ENCODE assay signal across 28 cellular contexts in the genomic region with DNA sequence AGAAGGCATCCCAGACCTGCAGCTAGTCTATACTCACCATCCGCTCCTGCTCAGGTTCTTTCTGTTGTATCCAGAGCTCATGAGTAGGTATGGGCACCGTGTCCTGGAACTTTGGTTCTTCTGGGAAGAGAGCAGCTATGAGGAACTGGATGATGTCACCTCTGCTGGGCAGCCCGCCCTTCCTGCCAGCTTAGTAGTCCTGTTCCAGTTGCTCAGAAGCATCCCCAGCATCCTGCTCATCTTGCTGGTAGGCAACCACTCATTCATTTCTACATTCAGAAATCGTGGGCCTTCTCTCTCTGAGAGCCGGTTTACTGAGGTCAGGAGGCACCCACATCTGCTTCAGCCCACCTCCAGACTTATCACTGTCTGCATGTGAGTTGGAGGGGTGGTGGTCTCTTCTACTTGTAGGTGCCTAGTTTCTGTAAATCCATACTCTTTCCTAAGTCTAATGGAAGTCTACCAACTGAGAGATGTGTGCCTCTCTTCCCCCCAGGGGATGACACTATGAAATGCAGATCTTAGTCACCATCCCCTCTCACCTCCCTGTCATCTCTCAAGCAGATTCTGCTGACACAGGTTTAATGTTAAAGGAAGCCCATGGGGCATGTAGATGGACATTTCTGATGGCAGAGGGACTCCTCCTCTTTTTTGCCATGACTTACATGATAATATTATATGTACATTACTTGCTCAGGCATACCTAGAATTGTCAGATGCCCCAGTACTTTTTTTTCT. TPM values are rescaled to one million over a fixed set of nuclear protein-coding genes. Genes with fewer than 3 reads are reported as not detected.
DNase-seq lines count a peak whose midpoint lies in the region; FAIRE-seq and TF ChIP-seq lines count a peak whose summit lies in the region.
"Had no signal": no experiment of that assay in that cellular context is flagged by ENCODE, and none has a peak within 500 bp of the region (broad histone marks: within the 10 kb centered on the region; RNA-seq: fewer than 3 reads in every experiment).

No MANE protein-coding gene starts in this region.

- peaks cover 4% of the 10 kb centered on the region for H3K27me3 Mint-ChIP-seq in activated T-helper 1 cell treated with anti-CD3 and anti-CD28 coated beads, Interleukin-12 subunit alpha, Interleukin-12 subunit beta, Interleukin-2, Interleukin-4 antibody, amounts not matched to agents 30 ng/mL and 10 ng/mL and 1 ng/mL, durations not matched to agents 14 hours and 24 hours and 36 hours (ENCODE audit: insufficient read depth)
- H3K27me3 Mint-ChIP-seq: activated CD8-positive, alpha-beta T cell treated with anti-CD3 and anti-CD28 coated beads for 36 hours; activated naive CD4-positive, alpha-beta T cell treated with anti-CD3 and anti-CD28 coated beads, Interleukin-2, amount 50 U/mL, for 24 hours; activated T-cell treated with anti-CD3 and anti-CD28 coated beads, Interleukin-2, amount 50 U/mL, for 24 hours; stimulated activated memory B cell treated with anti-CD40 and anti-IgM and Interleukin-4, amounts not matched to agents 10 μg/mL and 1 μg/mL and 100 μg/mL, for 72 hours; T-helper 17 cell had no signal

- H3K4me3 ChIP-seq in kidney (ENCODE audit: low read length in 2 of 2): no peak overlapping the region
- H3K4me3 ChIP-seq: gastroesophageal sphincter, psoas muscle, SJSA1, testis had no signal

- no peaks in the 10 kb centered on the region for H3K36me3 Mint-ChIP-seq in activated T-helper 1 cell treated with anti-CD3 and anti-CD28 coated beads, Interleukin-12 subunit alpha, Interleukin-12 subunit beta, Interleukin-2, Interleukin-4 antibody, amounts not matched to agents 30 ng/mL and 10 ng/mL and 1 ng/mL, durations not matched to agents 14 hours and 24 hours and 36 hours (ENCODE audit: low read depth)
- H3K36me3 Mint-ChIP-seq: activated naive CD4-positive, alpha-beta T cell treated with anti-CD3 and anti-CD28 coated beads, Interleukin-2, amount 50 U/mL, for 24 hours; stimulated activated memory B cell treated with anti-CD40 and anti-IgM and Interleukin-4, amounts not matched to agents 10 μg/mL and 1 μg/mL and 100 μg/mL, for 72 hours had no signal

- DNase-seq in AG08395 (ENCODE audit: low spot score) (peak; percentile 47), EH (ENCODE audit: low read depth) (peak; percentile 27), RPMI7951 (ENCODE audit: low read depth) (peak; percentile 39), glomerular visceral epithelial cell (ENCODE audit: extremely low spot score) (peak; percentile 25), kidney (no peak), NCI-H187 (lab: John Stamatoyannopoulos, UW) (no peak)
- DNase-seq in activated T-helper 1 cell treated with anti-CD3 and anti-CD28 coated beads, Interleukin-12 subunit alpha, Interleukin-12 subunit beta, Interleukin-2, Interleukin-4 antibody, amounts not matched to agents 30 ng/mL and 10 ng/mL and 1 ng/mL, durations not matched to agents 14 hours and 24 hours and 36 hours (ENCODE audit: low spot score): no peak
- DNase-seq: activated CD8-positive, alpha-beta T cell treated with anti-CD3 and anti-CD28 coated beads for 36 hours; activated T-cell treated with anti-CD3 and anti-CD28 coated beads, Interleukin-2, amount 50 U/mL, for 24 hours; AML-193; CD8-positive, alpha-beta memory T cell; cerebellar nuclear complex; DMS53; HCEC 1CT; islet precursor cell; NCI-H1048; NCI-H1930; NCI-H345; psoas muscle; stimulated activated CD4-positive, alpha-beta T cell treated with anti-CD3 and anti-CD28 coated beads, Interleukin-2, amount 100 ng/mL, for 24 hours; T-helper 17 cell; testis had no signal

- no peak overlapping the region for H3K27ac Mint-ChIP-seq in activated T-helper 1 cell treated with anti-CD3 and anti-CD28 coated beads, Interleukin-12 subunit alpha, Interleukin-12 subunit beta, Interleukin-2, Interleukin-4 antibody, amounts not matched to agents 30 ng/mL and 10 ng/mL and 1 ng/mL, durations not matched to agents 14 hours and 24 hours and 36 hours
- H3K27ac Mint-ChIP-seq: activated CD8-positive, alpha-beta T cell treated with anti-CD3 and anti-CD28 coated beads for 36 hours; activated naive CD4-positive, alpha-beta T cell treated with anti-CD3 and anti-CD28 coated beads, Interleukin-2, amount 50 U/mL, for 24 hours; activated T-cell treated with anti-CD3 and anti-CD28 coated beads, Interleukin-2, amount 50 U/mL, for 24 hours; CD8-positive, alpha-beta memory T cell; stimulated activated memory B cell treated with anti-CD40 and anti-IgM and Interleukin-4, amounts not matched to agents 10 μg/mL and 1 μg/mL and 100 μg/mL, for 72 hours; T-helper 17 cell had no signal

- no peaks in the 10 kb centered on the region for H3K36me3 ChIP-seq in kidney (ENCODE audit: control insufficient read depth in 1 of 2, insufficient read depth in 2 of 2, low read length in 2 of 2)
- H3K36me3 ChIP-seq: gastroesophageal sphincter, neutrophil, SJSA1 had no signal

- H3K4me3 Mint-ChIP-seq in activated T-helper 1 cell treated with anti-CD3 and anti-CD28 coated beads, Interleukin-12 subunit alpha, Interleukin-12 subunit beta, Interleukin-2, Interleukin-4 antibody, amounts not matched to agents 30 ng/mL and 10 ng/mL and 1 ng/mL, durations not matched to agents 14 hours and 24 hours and 36 hours: no peak overlapping the region
- H3K4me3 Mint-ChIP-seq: activated CD8-positive, alpha-beta T cell treated with anti-CD3 and anti-CD28 coated beads for 36 hours; activated naive CD4-positive, alpha-beta T cell treated with anti-CD3 and anti-CD28 coated beads, Interleukin-2, amount 50 U/mL, for 24 hours; activated T-cell treated with anti-CD3 and anti-CD28 coated beads, Interleukin-2, amount 50 U/mL, for 24 hours; CD8-positive, alpha-beta memory T cell; stimulated activated memory B cell treated with anti-CD40 and anti-IgM and Interleukin-4, amounts not matched to agents 10 μg/mL and 1 μg/mL and 100 μg/mL, for 72 hours; T-helper 17 cell had no signal

- H3K4me1 ChIP-seq in kidney (ENCODE audit: control insufficient read depth in 1 of 2, insufficient read depth in 1 of 2, low read depth in 1 of 2, low read length in 2 of 2): no peaks in the 10 kb centered on the region
- H3K4me1 ChIP-seq: gastroesophageal sphincter, psoas muscle, SJSA1, testis had no signal

- H3K9me3 Mint-ChIP-seq in activated T-helper 1 cell treated with anti-CD3 and anti-CD28 coated beads, Interleukin-12 subunit alpha, Interleukin-12 subunit beta, Interleukin-2, Interleukin-4 antibody, amounts not matched to agents 30 ng/mL and 10 ng/mL and 1 ng/mL, durations not matched to agents 14 hours and 24 hours and 36 hours: no peaks in the 10 kb centered on the region
- H3K9me3 Mint-ChIP-seq: activated CD8-positive, alpha-beta T cell treated with anti-CD3 and anti-CD28 coated beads for 36 hours; activated naive CD4-positive, alpha-beta T cell treated with anti-CD3 and anti-CD28 coated beads, Interleukin-2, amount 50 U/mL, for 24 hours; activated T-cell treated with anti-CD3 and anti-CD28 coated beads, Interleukin-2, amount 50 U/mL, for 24 hours; CD8-positive, alpha-beta memory T cell; stimulated activated memory B cell treated with anti-CD40 and anti-IgM and Interleukin-4, amounts not matched to agents 10 μg/mL and 1 μg/mL and 100 μg/mL, for 72 hours had no signal

- peaks cover 12% of the 10 kb centered on the region for H3K4me1 Mint-ChIP-seq in activated T-helper 1 cell treated with anti-CD3 and anti-CD28 coated beads, Interleukin-12 subunit alpha, Interleukin-12 subunit beta, Interleukin-2, Interleukin-4 antibody, amounts not matched to agents 30 ng/mL and 10 ng/mL and 1 ng/mL, durations not matched to agents 14 hours and 24 hours and 36 hours (ENCODE audit: low read depth)
- H3K4me1 Mint-ChIP-seq: CD8-positive, alpha-beta memory T cell; stimulated activated memory B cell treated with anti-CD40 and anti-IgM and Interleukin-4, amounts not matched to agents 10 μg/mL and 1 μg/mL and 100 μg/mL, for 72 hours; T-helper 17 cell had no signal

- no peak for TF ChIP-seq CTCF in kidney (IDR thresholded peaks at IDR 0.05; ENCODE audit: borderline replicate concordance, extremely low read depth, insufficient read depth)

- H3K9me3 ChIP-seq in kidney (ENCODE audit: control insufficient read depth in 1 of 2, low read length in 2 of 2): no peaks in the 10 kb centered on the region
- H3K9me3 ChIP-seq: gastroesophageal sphincter, neutrophil, psoas muscle, SJSA1, testis had no signal

- intact Hi-C loops in kidney (cut with DNase I): no loop called here
- intact Hi-C loops in activated T-helper 1 cell treated with anti-CD3 and anti-CD28 coated beads, Interleukin-12 subunit alpha, Interleukin-12 subunit beta, Interleukin-2, Interleukin-4 antibody, amounts not matched to agents 30 ng/mL and 10 ng/mL and 1 ng/mL, durations not matched to agents 14 hours and 24 hours and 36 hours (cut with micrococcal nuclease): no loop called here

- no peak overlapping the region for H3K27ac ChIP-seq in kidney (ENCODE audit: low read depth in 2 of 2, low read length in 2 of 2)
- H3K27ac ChIP-seq: gastroesophageal sphincter, neutrophil, psoas muscle, SJSA1, testis had no signal

- no peak overlapping the region for H3K9ac ChIP-seq in kidney (ENCODE audit: low read length in 2 of 2)

- FAIRE-seq in kidney (lab: Jason Lieb, UNC): no peak
- FAIRE-seq: astrocyte had no signal

RNA-seq across cellular contexts. Expression of a gene that starts 29.6 kb away (rescaled TPM):
- total RNA-seq in RPMI7951 (2014; rRNA removed; shearing (Covaris generic)): 8.1 and 11.2 TPM in 2 replicates
- 12.2 TPM for total RNA-seq in kidney
- polyA plus RNA-seq in kidney (ENCODE audit: insufficient read depth, low read depth, low replicate concordance): 5.0 TPM
- total RNA-seq in activated T-helper 1 cell treated with anti-CD3 and anti-CD28 coated beads, Interleukin-12 subunit alpha, Interleukin-12 subunit beta, Interleukin-2, Interleukin-4 antibody, amounts not matched to agents 30 ng/mL and 10 ng/mL and 1 ng/mL, durations not matched to agents 14 hours and 24 hours and 36 hours: 18.0 and 19.6 TPM in 2 replicates

Comparison
In these comparisons a context has a peak if more than half of its experiments do, and no peak if none do; other contexts are left out.
1. DNase-seq: peak in AG08395 (single experiment), EH (single experiment), RPMI7951 (single experiment) and glomerular visceral epithelial cell (single experiment); none in kidney (single experiment), activated T-helper 1 cell treated with anti-CD3 and anti-CD28 coated beads, Interleukin-12 subunit alpha, Interleukin-12 subunit beta, Interleukin-2, Interleukin-4 antibody, amounts not matched to agents 30 ng/mL and 10 ng/mL and 1 ng/mL, durations not matched to agents 14 hours and 24 hours and 36 hours (single experiment) and NCI-H187 (0 of 2).